ENCODE assay signal across 17 cellular contexts in genomic region chr7:6624246-6624611, GRCh38. TPM values are rescaled to one million over a fixed set of nuclear protein-coding genes. Genes with fewer than 3 reads are reported as not detected.
A peak's percentile ranks its signal among the peaks of the same experiment; 100 is the strongest.
DNase-seq lines count a peak whose midpoint lies in the region; ATAC-seq and TF ChIP-seq lines count a peak whose summit lies in the region.
"Had no signal": no experiment of that assay in that cellular context is flagged by ENCODE, and none has a peak within 500 bp of the region (broad histone marks: within the 10 kb centered on the region; RNA-seq: fewer than 3 reads in every experiment).

No MANE protein-coding gene starts in this region.

- no peaks in the 10 kb centered on the region for H3K9me3 Mint-ChIP-seq in activated T-cell treated with anti-CD3 and anti-CD28 coated beads, Interleukin-2, amount 50 U/mL, for 24 hours
- H3K9me3 Mint-ChIP-seq in activated naive CD8-positive, alpha-beta T cell treated with anti-CD3 and anti-CD28 coated beads for 36 hours, result no peaks in the 10 kb centered on the region
- H3K9me3 Mint-ChIP-seq in stimulated activated memory B cell treated with anti-CD40 and anti-IgM and Interleukin-4, amounts not matched to agents 10 μg/mL and 1 μg/mL and 100 μg/mL, for 72 hours, result no peaks in the 10 kb centered on the region

- H3K4me1 ChIP-seq in upper lobe of left lung, result peaks cover 0 to 6% (median 1%) of the 10 kb centered on the region in 4 donors
- H3K4me1 ChIP-seq: psoas muscle had no signal

- DNase-seq in activated T-cell treated with anti-CD3 and anti-CD28 coated beads, Interleukin-2, amount 50 U/mL, for 24 hours, result no peak
- DNase-seq in activated T-cell treated with anti-CD3 and anti-CD28 coated beads for 4 hours, result no peak
- no peak for DNase-seq in activated naive CD8-positive, alpha-beta T cell treated with anti-CD3 and anti-CD28 coated beads for 36 hours
- DNase-seq in upper lobe of left lung, result no peak
- no peak for DNase-seq in NCI-H2029 treated with DMSO at 0.1 percent for 48 hours (lab: John Stamatoyannopoulos, UW)
- no peak for DNase-seq in NCI-H1092 treated with DMSO at 0.1 percent for 48 hours (lab: John Stamatoyannopoulos, UW)
- DNase-seq: activated CD4-positive, CD25-positive, alpha-beta regulatory T cell; aorta; COR-L47; islet precursor cell; mammary epithelial cell; NCI-H187; psoas muscle; spleen; trophoblast cell had no signal

- H3K27ac ChIP-seq in KOPT-K1 (ENCODE audit: low read depth, low read length, poor library complexity, severe bottlenecking) (peak overlapping the region; percentile 74), upper lobe of left lung (no peak overlapping the region)
- H3K27ac ChIP-seq: psoas muscle had no signal

- H3K4me1 Mint-ChIP-seq in activated T-cell treated with anti-CD3 and anti-CD28 coated beads, Interleukin-2, amount 50 U/mL, for 24 hours (ENCODE audit: low read depth), result peaks cover 41% of the 10 kb centered on the region
- H3K4me1 Mint-ChIP-seq in activated naive CD8-positive, alpha-beta T cell treated with anti-CD3 and anti-CD28 coated beads for 36 hours, result peaks cover 29% of the 10 kb centered on the region
- peaks cover 44% of the 10 kb centered on the region for H3K4me1 Mint-ChIP-seq in stimulated activated memory B cell treated with anti-CD40 and anti-IgM and Interleukin-4, amounts not matched to agents 10 μg/mL and 1 μg/mL and 100 μg/mL, for 72 hours

- no peak for TF ChIP-seq POLR2A in upper lobe of left lung (IDR thresholded peaks at IDR 0.05)

- H3K4me3 ChIP-seq in upper lobe of left lung, result no peak overlapping the region
- H3K4me3 ChIP-seq: psoas muscle had no signal

- H3K9me3 ChIP-seq in KOPT-K1 (ENCODE audit: insufficient read depth, low read length, poor library complexity, severe bottlenecking) (no peaks in the 10 kb centered on the region), upper lobe of left lung (no peaks in the 10 kb centered on the region)
- H3K9me3 ChIP-seq: psoas muscle, spleen had no signal

- no peaks in the 10 kb centered on the region for H3K27me3 Mint-ChIP-seq in activated T-cell treated with anti-CD3 and anti-CD28 coated beads, Interleukin-2, amount 50 U/mL, for 24 hours
- no peaks in the 10 kb centered on the region for H3K27me3 Mint-ChIP-seq in activated naive CD8-positive, alpha-beta T cell treated with anti-CD3 and anti-CD28 coated beads for 36 hours
- H3K27me3 Mint-ChIP-seq in stimulated activated memory B cell treated with anti-CD40 and anti-IgM and Interleukin-4, amounts not matched to agents 10 μg/mL and 1 μg/mL and 100 μg/mL, for 72 hours, result no peaks in the 10 kb centered on the region

- H3K27ac Mint-ChIP-seq in activated T-cell treated with anti-CD3 and anti-CD28 coated beads, Interleukin-2, amount 50 U/mL, for 24 hours, result peak overlapping the region; percentile 88
- H3K27ac Mint-ChIP-seq in activated naive CD8-positive, alpha-beta T cell treated with anti-CD3 and anti-CD28 coated beads for 36 hours, result peak overlapping the region; percentile 91
- peak overlapping the region; percentile 87 for H3K27ac Mint-ChIP-seq in stimulated activated memory B cell treated with anti-CD40 and anti-IgM and Interleukin-4, amounts not matched to agents 10 μg/mL and 1 μg/mL and 100 μg/mL, for 72 hours

- no peaks in the 10 kb centered on the region for H3K36me3 ChIP-seq in KOPT-K1 (ENCODE audit: insufficient read depth, low read length)
- H3K36me3 ChIP-seq in upper lobe of left lung, result peaks cover 0 to 32% (median 17%) of the 10 kb centered on the region in 4 donors

- H3K36me3 Mint-ChIP-seq in activated T-cell treated with anti-CD3 and anti-CD28 coated beads, Interleukin-2, amount 50 U/mL, for 24 hours (ENCODE audit: low read depth), result peaks cover 13% of the 10 kb centered on the region
- peaks cover 13% of the 10 kb centered on the region for H3K36me3 Mint-ChIP-seq in activated naive CD8-positive, alpha-beta T cell treated with anti-CD3 and anti-CD28 coated beads for 36 hours
- peaks cover 9% of the 10 kb centered on the region for H3K36me3 Mint-ChIP-seq in stimulated activated memory B cell treated with anti-CD40 and anti-IgM and Interleukin-4, amounts not matched to agents 10 μg/mL and 1 μg/mL and 100 μg/mL, for 72 hours

- no peak for TF ChIP-seq CTCF in upper lobe of left lung (IDR thresholded peaks at IDR 0.05)

- no peaks in the 10 kb centered on the region for H3K27me3 ChIP-seq in upper lobe of left lung
- H3K27me3 ChIP-seq: spleen had no signal

- no peak overlapping the region for H3K4me3 Mint-ChIP-seq in activated T-cell treated with anti-CD3 and anti-CD28 coated beads, Interleukin-2, amount 50 U/mL, for 24 hours
- peak overlapping the region; percentile 38 for H3K4me3 Mint-ChIP-seq in activated naive CD8-positive, alpha-beta T cell treated with anti-CD3 and anti-CD28 coated beads for 36 hours
- H3K4me3 Mint-ChIP-seq in stimulated activated memory B cell treated with anti-CD40 and anti-IgM and Interleukin-4, amounts not matched to agents 10 μg/mL and 1 μg/mL and 100 μg/mL, for 72 hours, result peak overlapping the region; percentile 4

- no peak for ATAC-seq in stimulated activated memory B cell treated with anti-CD40 and anti-IgM and Interleukin-4, amounts not matched to agents 10 μg/mL and 1 μg/mL and 100 μg/mL, for 72 hours
- ATAC-seq in upper lobe of left lung (ENCODE audit: low FRiP score in 2 of 2), result no peak
- ATAC-seq: psoas muscle had no signal

- 59 to 70% methylated on average over 3 of the region's 3 CpGs for WGBS in upper lobe of left lung, 2 donors

- no peak for TF ChIP-seq EP300 in upper lobe of left lung (IDR thresholded peaks at IDR 0.05)

RNA-seq across cellular contexts. Expression of gene ZNF853, which starts 8.8 kb away (rescaled TPM):
- 1 to 10 TPM; 2.2 TPM for total RNA-seq in activated naive CD8-positive, alpha-beta T cell treated with anti-CD3 and anti-CD28 coated beads for 36 hours
- 10 to 100 TPM in 2 of 6 donors, 1 to 10 TPM in 4; 2.9 to 11.9 (median 7.0) TPM for total RNA-seq in upper lobe of left lung

RNA-seq across cellular contexts. Expression of gene ZNF316, which starts 12.9 kb away (rescaled TPM):
- total RNA-seq in activated naive CD8-positive, alpha-beta T cell treated with anti-CD3 and anti-CD28 coated beads for 36 hours, result 10 to 100 TPM; 17.2 to 19.0 TPM
- 100 to 1,000 TPM in 1 of 6 donors, 10 to 100 TPM in 5; 31.6 to 132 (median 43.1) TPM for total RNA-seq in upper lobe of left lung

RNA-seq across cellular contexts. Expression of gene INTS15, which starts 34.4 kb away (rescaled TPM):
- total RNA-seq in activated naive CD8-positive, alpha-beta T cell treated with anti-CD3 and anti-CD28 coated beads for 36 hours, result 10 to 100 TPM; 31.9 to 35.0 TPM
- total RNA-seq in upper lobe of left lung, result 10 to 100 TPM; 23.4 to 61.8 (median 35.4) TPM

RNA-seq across cellular contexts. Expression of gene ZDHHC4, which starts 47.0 kb away (rescaled TPM):
- total RNA-seq in activated naive CD8-positive, alpha-beta T cell treated with anti-CD3 and anti-CD28 coated beads for 36 hours, result 10 to 100 TPM; 31.4 to 40.2 TPM
- 10 to 100 TPM; 24.2 to 57.9 (median 48.4) TPM for total RNA-seq in upper lobe of left lung
